ENCODE assay signal across 11 cellular contexts in the genomic region with DNA sequence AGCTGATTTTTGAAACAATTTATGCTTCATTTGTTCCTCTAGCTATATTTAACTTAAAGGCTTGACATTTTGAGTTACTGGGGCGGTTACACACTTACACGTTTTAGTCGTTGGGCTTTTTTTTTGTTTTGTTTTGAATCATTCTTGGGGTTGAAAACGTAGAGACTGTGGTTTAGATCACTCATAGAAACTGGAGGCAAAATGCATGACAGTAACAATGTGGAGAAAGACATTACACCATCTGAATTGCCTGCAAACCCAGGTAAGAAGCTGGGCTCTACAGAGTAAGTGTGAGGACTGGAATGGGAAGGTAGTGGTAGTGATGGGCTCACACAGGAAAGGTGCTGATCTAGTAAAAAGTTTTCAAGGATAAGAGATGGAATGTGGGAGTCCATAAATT. TPM values are rescaled to one million over a fixed set of nuclear protein-coding genes. Genes with fewer than 3 reads are reported as not detected.
DNase-seq lines count a peak whose midpoint lies in the region; ATAC-seq and TF ChIP-seq lines count a peak whose summit lies in the region.
"Had no signal": no experiment of that assay in that cellular context is flagged by ENCODE, and none has a peak within 500 bp of the region (broad histone marks: within the 10 kb centered on the region; RNA-seq: fewer than 3 reads in every experiment).

A gene with protein sequence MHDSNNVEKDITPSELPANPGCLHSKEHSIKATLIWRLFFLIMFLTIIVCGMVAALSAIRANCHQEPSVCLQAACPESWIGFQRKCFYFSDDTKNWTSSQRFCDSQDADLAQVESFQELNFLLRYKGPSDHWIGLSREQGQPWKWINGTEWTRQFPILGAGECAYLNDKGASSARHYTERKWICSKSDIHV (plus strand): TSS at position 180 of the 400 bp plus-strand sequence. CDS start 22 bp downstream, at position 202.

- H3K27ac Mint-ChIP-seq in activated naive CD8-positive, alpha-beta T cell treated with anti-CD3 and anti-CD28 coated beads, Interleukin-2, amount 50 U/mL, for 24 hours, result peak within 1 kb of the TSS; percentile 99

- H3K4me3 ChIP-seq in BLaER1 (peak within 1 kb of the TSS; percentile 63), dorsolateral prefrontal cortex (no peak within 1 kb of the TSS), brain microvascular endothelial cell (ENCODE audit: low read depth, low read length) (no peak within 1 kb of the TSS)
- H3K4me3 ChIP-seq: esophagus muscularis mucosa, SK-N-MC had no signal

- H3K27ac ChIP-seq in BLaER1, result peak within 1 kb of the TSS; percentile 76
- no peak within 1 kb of the TSS for H3K27ac ChIP-seq in dorsolateral prefrontal cortex
- no peak within 1 kb of the TSS for H3K27ac ChIP-seq in brain microvascular endothelial cell

- ATAC-seq in GM19351 (IDR thresholded peaks at IDR 0.05; ENCODE audit: unreplicated experiment) (peak; percentile 38), HG03457 (IDR thresholded peaks at IDR 0.05; ENCODE audit: unreplicated experiment) (peak; percentile 29)
- peak; percentile 64 for ATAC-seq in activated naive CD8-positive, alpha-beta T cell treated with anti-CD3 and anti-CD28 coated beads, Interleukin-2, amount 50 U/mL, for 24 hours

- intact Hi-C loops in dorsolateral prefrontal cortex (cut with DNase I), result no loop called here

- peak within 1 kb of the TSS; percentile 88 for H3K4me2 ChIP-seq in BLaER1

- no peaks in the 10 kb centered on the region for H3K27me3 ChIP-seq in BLaER1
- no peaks in the 10 kb centered on the region for H3K27me3 ChIP-seq in dorsolateral prefrontal cortex
- H3K27me3 ChIP-seq in brain microvascular endothelial cell (replicated peaks), result no peaks in the 10 kb centered on the region
- H3K27me3 ChIP-seq: esophagus muscularis mucosa had no signal

- peak; percentile 54 for DNase-seq in activated naive CD8-positive, alpha-beta T cell treated with anti-CD3 and anti-CD28 coated beads, Interleukin-2, amount 50 U/mL, for 24 hours
- DNase-seq in dorsolateral prefrontal cortex, result no peak
- no peak for DNase-seq in retina
- DNase-seq in SW480 (ENCODE audit: low spot score), result no peak
- no peak for DNase-seq in brain microvascular endothelial cell
- DNase-seq: DND-41 had no signal

- H3K4me1 Mint-ChIP-seq in activated naive CD8-positive, alpha-beta T cell treated with anti-CD3 and anti-CD28 coated beads, Interleukin-2, amount 50 U/mL, for 24 hours, result peaks cover 70% of the 10 kb centered on the region

- peaks cover 71% of the 10 kb centered on the region for H3K36me3 Mint-ChIP-seq in activated naive CD8-positive, alpha-beta T cell treated with anti-CD3 and anti-CD28 coated beads, Interleukin-2, amount 50 U/mL, for 24 hours (ENCODE audit: low read depth)

- peak within 1 kb of the TSS; percentile 68 for H3K9ac ChIP-seq in BLaER1

- peak within 1 kb of the TSS; percentile 91 for H3K4me3 Mint-ChIP-seq in activated naive CD8-positive, alpha-beta T cell treated with anti-CD3 and anti-CD28 coated beads, Interleukin-2, amount 50 U/mL, for 24 hours

- H3K36me3 ChIP-seq in BLaER1 (peaks cover 16% of the 10 kb centered on the region; the same call in 1 of the 2 replicates), brain microvascular endothelial cell (replicated peaks) (no peaks in the 10 kb centered on the region)

- TF ChIP-seq CTCF in dorsolateral prefrontal cortex (IDR thresholded peaks at IDR 0.05 in 54 of 56, conservative IDR thresholded peaks at IDR 0.05 in 2 of 56; ENCODE audit: low read depth in 1 of 56, partially characterized antibody in 56 of 56), result no peak
- TF ChIP-seq CTCF in brain microvascular endothelial cell (IDR thresholded peaks at IDR 0.05; ENCODE audit: low read depth, low read length, missing control alignments), result no peak

- H4K20me1 ChIP-seq in BLaER1, result no peaks in the 10 kb centered on the region; the same call in 1 of the 2 replicates

- H3K9me3 Mint-ChIP-seq in activated naive CD8-positive, alpha-beta T cell treated with anti-CD3 and anti-CD28 coated beads, Interleukin-2, amount 50 U/mL, for 24 hours, result peaks cover 4% of the 10 kb centered on the region

- in situ Hi-C loops in brain microvascular endothelial cell (cut with HindIII; ENCODE audit: low pct_ligation_motif_present, low sequenced_read_pairs), result no loop called here

- peaks cover 78% of the 10 kb centered on the region for H3K4me1 ChIP-seq in BLaER1

- peaks cover 2% of the 10 kb centered on the region for H3K27me3 Mint-ChIP-seq in activated naive CD8-positive, alpha-beta T cell treated with anti-CD3 and anti-CD28 coated beads, Interleukin-2, amount 50 U/mL, for 24 hours

- peaks cover 14% of the 10 kb centered on the region for H3K9me3 ChIP-seq in BLaER1
- H3K9me3 ChIP-seq: esophagus muscularis mucosa had no signal

RNA-seq across cellular contexts. Expression of the gene that starts here (rescaled TPM):
- 10 to 100 TPM in 7 of 120 experiments, 1 to 10 TPM in 113; 1.8 to 17.0 (median 6.0) TPM for total RNA-seq in dorsolateral prefrontal cortex
